ENCODE assay signal across 23 cellular contexts in genomic region chr10:79075418-79075817, GRCh38. TPM values are rescaled to one million over a fixed set of nuclear protein-coding genes. Genes with fewer than 3 reads are reported as not detected.
DNase-seq lines count a peak whose midpoint lies in the region; ATAC-seq, FAIRE-seq and TF ChIP-seq lines count a peak whose summit lies in the region.
"Had no signal": no experiment of that assay in that cellular context is flagged by ENCODE, and none has a peak within 500 bp of the region (broad histone marks: within the 10 kb centered on the region; RNA-seq: fewer than 3 reads in every experiment).

No MANE protein-coding gene starts in this region.

- TF ChIP-seq RAD21 in HepG2 (CRISPR knock-in tag; IDR thresholded peaks at IDR 0.05): no peak

- H3K27me3 ChIP-seq in HepG2 (ENCODE audit: control insufficient read depth in 1 of 2, insufficient read depth in 2 of 2, low read length in 2 of 2) (no peaks in the 10 kb centered on the region; a peak in 1 of 5 replicates), right lobe of liver (no peaks in the 10 kb centered on the region), fibroblast of lung (ENCODE audit: control insufficient read depth, insufficient read depth, low read length) (no peaks in the 10 kb centered on the region), trophoblast cell (ENCODE audit: insufficient read depth, low read length) (no peaks in the 10 kb centered on the region)
- H3K27me3 ChIP-seq: SJCRH30 had no signal

- no peak for TF ChIP-seq POLR2A in HepG2 (IDR thresholded peaks at IDR 0.05; ENCODE audit: insufficient read depth in 1 of 2, low read depth in 2 of 2, low read length in 2 of 2)
- no peak for TF ChIP-seq POLR2A in right lobe of liver (IDR thresholded peaks at IDR 0.05)

- H4K20me1 ChIP-seq in HepG2 (ENCODE audit: insufficient read depth, low read length) (peaks cover 93% of the 10 kb centered on the region), fibroblast of lung (ENCODE audit: control insufficient read depth, extremely low read depth, insufficient read depth, low read length) (peaks cover 2% of the 10 kb centered on the region)

- TF ChIP-seq EP300 in HepG2 (IDR thresholded peaks at IDR 0.05; ENCODE audit: low read depth in 2 of 2, low read length in 2 of 2) (no peak), HepG2 (CRISPR knock-in tag; IDR thresholded peaks at IDR 0.05; ENCODE audit: borderline replicate concordance) (no peak)

- no peak for DNase-seq in HepG2 (ENCODE audit: low spot score)
- DNase-seq in right lobe of liver: no peak
- DNase-seq in fibroblast of lung (ENCODE audit: low read depth in 2 of 2): no peak
- DNase-seq in trophoblast cell: no peak
- no peak for DNase-seq in NCI-H1417 treated with DMSO at 0.1 percent for 48 hours (lab: John Stamatoyannopoulos, UW)
- no peak for DNase-seq in NCI-H446 (lab: John Stamatoyannopoulos, UW)
- DNase-seq: activated CD4-positive, alpha-beta T cell treated with anti-CD3 and anti-CD28 coated beads, Interleukin-2, amount 50 U/mL, for 48 hours; activated naive CD4-positive, alpha-beta T cell treated with Interleukin-2 at 50 U/mL for 16 hours; amygdala; DMS153; H7; hypothalamus; NCI-H146; nephron progenitor cell; PC-3; SJCRH30; T-helper 17 cell had no signal

- H3K23ac ChIP-seq in trophoblast cell (ENCODE audit: low read length): no peak overlapping the region

- H3K9ac ChIP-seq in HepG2 (ENCODE audit: insufficient read depth, low read depth, low read length): 0 out of 2 replicates have a peak overlapping the region, but pooled peaks have one; percentile 5
- H3K9ac ChIP-seq in fibroblast of lung (ENCODE audit: insufficient read depth, low read length): no peak overlapping the region
- H3K9ac ChIP-seq in trophoblast cell (ENCODE audit: low read length): no peak overlapping the region

- H3K4ac ChIP-seq in trophoblast cell (ENCODE audit: low read depth, low read length): peak overlapping the region; percentile 98

- TF ChIP-seq CTCF in HepG2 (CRISPR knock-in tag; IDR thresholded peaks at IDR 0.05) (no peak), right lobe of liver (IDR thresholded peaks at IDR 0.05) (no peak), fibroblast of lung (conservative IDR thresholded peaks at IDR 0.05 in 1 of 2, IDR thresholded peaks at IDR 0.05 in 1 of 2; ENCODE audit: low read depth in 1 of 2, low read length in 2 of 2) (no peak)

- H3K18ac ChIP-seq in trophoblast cell (ENCODE audit: low read length): no peak overlapping the region

- H3K4me1 ChIP-seq in HepG2 (ENCODE audit: insufficient read depth, low read length): peaks cover 91% of the 10 kb centered on the region
- H3K4me1 ChIP-seq in right lobe of liver: peaks cover 0 to 77% (median 43%) of the 10 kb centered on the region in 4 donors
- H3K4me1 ChIP-seq in fibroblast of lung (ENCODE audit: control insufficient read depth, extremely low read depth, insufficient read depth, low read length): peaks cover 63% of the 10 kb centered on the region
- H3K4me1 ChIP-seq in trophoblast cell (ENCODE audit: control insufficient read depth in 1 of 2, insufficient read depth in 2 of 2, low read length in 2 of 2): peaks cover 66 to 67% of the 10 kb centered on the region in 2 experiments

- in situ Hi-C loops in HepG2 (cut with HindIII; ENCODE audit: extremely low pct_ligation_motif_present, low pct_unique_long_range_greater_than_20kb): loop anchor here (25.0 kb wide), 1 partner anchor 112 kb away; no protein-coding TSS in a partner anchor

- no peak overlapping the region for H2BK5ac ChIP-seq in trophoblast cell (ENCODE audit: low read depth, low read length, poor library complexity)

- POLR2A ChIA-PET in HepG2 (lab: Yijun Ruan, JAX): interaction anchor here (1.4 to 3.6 kb wide), 6 partner anchors 9 to 114 kb away, joined by 3 to 20 read pairs (median 10); no protein-coding TSS in a partner anchor

- 89% methylated on average over 3 of the region's 3 CpGs for whole genome bisulfite sequencing in HepG2 (ENCODE audit: low lambda C conversion rate)
- 75% methylated on average over 2 of the region's 3 CpGs for WGBS in right lobe of liver (ENCODE audit: insufficient coverage, low coverage, low lambda C conversion rate, missing lambda C conversion rate)
- WGBS in trophoblast cell (ENCODE audit: extremely low coverage, insufficient coverage, insufficient read length): no CpG with 5 or more reads among the region's 3 CpGs

- H3K4me2 ChIP-seq in HepG2 (ENCODE audit: low read depth, low read length) (peak overlapping the region; percentile 60), fibroblast of lung (ENCODE audit: extremely low read depth, insufficient read depth, low read length) (no peak overlapping the region), trophoblast cell (ENCODE audit: low read length) (no peak overlapping the region)

- no peak for FAIRE-seq in HepG2 (lab: Jason Lieb, UNC)
- FAIRE-seq: endometrium, GM12892, keratinocyte had no signal

- H4K12ac ChIP-seq in trophoblast cell (ENCODE audit: low read depth, low read length): no peak overlapping the region

- H3K36me3 ChIP-seq in HepG2 (replicated peaks in 1 of 2; ENCODE audit: control insufficient read depth in 1 of 2, insufficient read depth in 2 of 2, low read length in 2 of 2): peaks cover 0 to 6% of the 10 kb centered on the region in 2 experiments; a peak in 3 of 5 replicates
- no peaks in the 10 kb centered on the region for H3K36me3 ChIP-seq in right lobe of liver
- peaks cover 1% of the 10 kb centered on the region for H3K36me3 ChIP-seq in fibroblast of lung (ENCODE audit: control insufficient read depth, insufficient read depth, low read length)
- H3K36me3 ChIP-seq in trophoblast cell (ENCODE audit: control insufficient read depth in 1 of 2, insufficient read depth in 2 of 2, low read length in 2 of 2): peaks cover 0 to 11% of the 10 kb centered on the region in 2 experiments
- H3K36me3 ChIP-seq: SJCRH30 had no signal

- ATAC-seq in HepG2 (no peak), right lobe of liver (no peak), HG03442 (IDR thresholded peaks at IDR 0.05; ENCODE audit: unreplicated experiment) (no peak), GM21367 (IDR thresholded peaks at IDR 0.05; ENCODE audit: unreplicated experiment) (no peak)
- ATAC-seq: PC-3; stimulated activated effector memory CD8-positive, alpha-beta T cell treated with anti-CD3 and anti-CD28 coated beads, Interleukin-12 subunit alpha, Interleukin-12 subunit beta, amount 100 ng/mL, for 72 hours; T-helper 17 cell had no signal

- H3K79me2 ChIP-seq in HepG2 (ENCODE audit: insufficient read depth, low read length): peaks cover 99% of the 10 kb centered on the region
- H3K79me2 ChIP-seq in fibroblast of lung (ENCODE audit: control insufficient read depth, insufficient read depth, low read length): peaks cover 100% of the 10 kb centered on the region
- H3K79me2 ChIP-seq in trophoblast cell (ENCODE audit: control insufficient read depth, insufficient read depth, low read length, poor library complexity): peaks cover 76% of the 10 kb centered on the region

- H4K91ac ChIP-seq in trophoblast cell (ENCODE audit: low read depth, low read length): no peak overlapping the region

- no peak overlapping the region for H2BK12ac ChIP-seq in trophoblast cell (ENCODE audit: low read length)

- peaks cover 24% of the 10 kb centered on the region for H3K79me1 ChIP-seq in trophoblast cell (ENCODE audit: low read length)

- BruUV-seq in HepG2 (replicated peaks; lab: Mats Ljungman, UMichigan): no TSS peak

- intact Hi-C loops in HepG2 (cut with micrococcal nuclease; ENCODE audit: unreplicated experiment): no loop called here
- intact Hi-C loops in right lobe of liver (cut with DNase I): no loop called here

- CTCF ChIA-PET in HepG2 (lab: Yijun Ruan, JAX; ENCODE audit: low intra/inter-chr PET ratio, low total read pairs): no interaction called here

- no peak overlapping the region for H2AK5ac ChIP-seq in trophoblast cell (ENCODE audit: low read length)

- no peak overlapping the region for H3K14ac ChIP-seq in trophoblast cell (ENCODE audit: low read length)

- H3K4me3 ChIP-seq in HepG2 (replicated peaks in 1 of 3; ENCODE audit: insufficient read depth in 1 of 3, low read depth in 2 of 3, low read length in 3 of 3): no peak overlapping the region; a peak in 1 of 6 replicates
- no peak overlapping the region for H3K4me3 ChIP-seq in right lobe of liver
- H3K4me3 ChIP-seq in fibroblast of lung (replicated peaks in 1 of 4; ENCODE audit: control extremely low read depth in 1 of 4, insufficient read depth in 1 of 4, low read depth in 3 of 4, low read length in 4 of 4): no peak overlapping the region
- H3K4me3 ChIP-seq in trophoblast cell (ENCODE audit: low read depth, low read length): no peak overlapping the region
- H3K4me3 ChIP-seq: SJCRH30 had no signal

- peak overlapping the region; percentile 91 for H3K27ac ChIP-seq in HepG2 (ENCODE audit: extremely low read length, insufficient read depth, low read length)
- H3K27ac ChIP-seq in right lobe of liver: no peak overlapping the region
- peak overlapping the region; percentile 29 for H3K27ac ChIP-seq in fibroblast of lung (ENCODE audit: insufficient read depth, low read length)
- no peak overlapping the region for H3K27ac ChIP-seq in trophoblast cell (ENCODE audit: low read depth, low read length)
- H3K27ac ChIP-seq: SJCRH30 had no signal

- H2BK120ac ChIP-seq in trophoblast cell (ENCODE audit: insufficient read depth, low read length, poor library complexity): no peak overlapping the region

- no peak overlapping the region for H4K8ac ChIP-seq in trophoblast cell (ENCODE audit: low read depth, low read length)

- H3K9me3 ChIP-seq in HepG2 (ENCODE audit: low read length) (no peaks in the 10 kb centered on the region), right lobe of liver (no peaks in the 10 kb centered on the region), fibroblast of lung (ENCODE audit: control insufficient read depth, insufficient read depth, low read depth, low read length) (no peaks in the 10 kb centered on the region), trophoblast cell (ENCODE audit: insufficient read depth, low read depth, low read length) (no peaks in the 10 kb centered on the region)
- H3K9me3 ChIP-seq: SJCRH30 had no signal

- H2AFZ ChIP-seq in HepG2 (ENCODE audit: low read length) (no peak overlapping the region), fibroblast of lung (ENCODE audit: low read length) (no peak overlapping the region), trophoblast cell (ENCODE audit: insufficient read depth, low read length, poor library complexity) (no peak overlapping the region)

RNA-seq across cellular contexts. Expression of gene ZMIZ1, which starts 6.7 kb away (rescaled TPM):
- 5.3 and 11.0 TPM in 2 replicates for total RNA-seq in HepG2 (2016; rRNA removed; fragmentation: Illumina TruSeq; extraction: Trizol)
- 2.3 and 2.6 TPM in 2 replicates for total RNA-seq in HepG2 (2016; cell fraction: cytosol; rRNA removed; fragmentation: Illumina TruSeq; extraction: Trizol; ENCODE audit: low read depth)
- total RNA-seq in HepG2 (2016; cell fraction: insoluble cytoplasmic fraction; rRNA removed; fragmentation: Illumina TruSeq; extraction: Trizol): 5.2 and 10.5 TPM in 2 replicates
- 7.0 and 7.7 TPM in 2 replicates for total RNA-seq in HepG2 (2016; cell fraction: membrane; rRNA removed; fragmentation: Illumina TruSeq; extraction: Trizol)
- total RNA-seq in HepG2 (2016; cell fraction: nucleus; rRNA removed; fragmentation: Illumina TruSeq; extraction: Trizol): 9.9 and 13.1 TPM in 2 replicates
- polyA plus RNA-seq in HepG2 (2011; rRNA removed): 8.8 and 10.2 TPM in 2 replicates
- 7.4 TPM in 2 replicates for polyA plus RNA-seq in HepG2 (2011; cell fraction: cytosol; rRNA removed)
- 42.1 and 46.0 TPM in 2 replicates for polyA plus RNA-seq in HepG2 (2011; cell fraction: nucleus; rRNA removed)
- 22.4 and 32.5 TPM in 2 replicates for polyA plus RNA-seq in HepG2 (2012)
- 0.69 and 1.1 TPM in 2 replicates for polyA plus RNA-seq in HepG2 (2016; cell fraction: cytosol; fragmentation: Illumina TruSeq; extraction: Trizol; ENCODE audit: low read depth)
- polyA plus RNA-seq in HepG2 (2016; cell fraction: insoluble cytoplasmic fraction; fragmentation: Illumina TruSeq; extraction: Trizol; ENCODE audit: low read depth): 16.0 and 20.6 TPM in 2 replicates
- polyA plus RNA-seq in HepG2 (2016; cell fraction: membrane; fragmentation: Illumina TruSeq; extraction: Trizol; ENCODE audit: low read depth): 2.4 and 3.8 TPM in 2 replicates
- 25.8 and 26.9 TPM in 2 replicates for polyA plus RNA-seq in HepG2 (2016; cell fraction: nucleus; fragmentation: Illumina TruSeq; extraction: Trizol; ENCODE audit: insufficient read depth, low read depth)
- 7.8 and 28.6 TPM in 2 replicates for polyA minus RNA-seq in HepG2 (2011; rRNA and poly(A)+ RNA removed; ENCODE audit: low replicate concordance)
- 19.5 and 20.1 TPM in 2 replicates for polyA minus RNA-seq in HepG2 (2011; cell fraction: cytosol; rRNA and poly(A)+ RNA removed)
- 27.4 and 29.2 TPM in 2 replicates for polyA minus RNA-seq in HepG2 (2011; cell fraction: nucleus; rRNA and poly(A)+ RNA removed)
- 10 to 100 TPM in 5 of 6 experiments, 1 to 10 TPM in 1; 9.9 to 22.8 (median 12.3) TPM for total RNA-seq in right lobe of liver
- total RNA-seq in fibroblast of lung: 20.0 and 30.6 TPM in 2 replicates
- polyA plus RNA-seq in fibroblast of lung: 6.3 and 18.1 TPM in 2 replicates
- 23.2 and 46.8 TPM in 2 replicates for polyA plus RNA-seq in fibroblast of lung (2012)
- polyA minus RNA-seq in fibroblast of lung (ENCODE audit: low replicate concordance): 130 and 178 TPM in 2 replicates
- 52.4 and 54.3 TPM in 2 replicates for polyA plus RNA-seq in trophoblast cell (2013)

Comparison
In these comparisons a context has a peak if more than half of its experiments do, and no peak if none do; other contexts are left out.
1. H3K27ac ChIP-seq: peak in HepG2 (single experiment) and fibroblast of lung (single experiment); none in right lobe of liver (0 of 3) and trophoblast cell (single experiment).